In the genomic region with DNA sequence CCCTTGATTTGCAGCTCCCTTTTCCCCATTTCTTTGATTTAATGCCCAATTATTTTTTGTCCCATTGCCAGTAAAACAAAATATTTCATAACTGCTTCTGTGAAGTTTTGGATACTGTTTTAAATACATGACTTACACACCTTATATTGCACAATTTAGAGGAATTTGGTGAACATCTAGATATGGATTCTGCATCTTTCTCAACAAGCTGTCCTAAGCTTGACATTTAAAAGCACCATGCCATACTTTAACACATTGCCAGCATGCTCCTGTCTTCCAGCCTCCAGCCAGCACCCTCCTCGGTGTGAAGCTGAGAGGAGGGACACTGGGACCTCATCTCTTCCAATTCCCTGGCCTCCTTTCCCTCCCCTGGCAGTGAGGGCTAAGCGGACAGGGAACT, we compare ENCODE assay signal across 19 cellular contexts.
"Had no signal": no experiment of that assay in that cellular context is flagged by ENCODE, and none has a peak within 500 bp of the region (broad histone marks: within the 10 kb centered on the region; RNA-seq: fewer than 3 reads in every experiment).

No MANE protein-coding gene starts in this region.

- H3K36me3 ChIP-seq: MG63, SJSA1 had no signal

- H3K27me3 ChIP-seq: SJSA1 had no signal

- DNase-seq: KBM-7, MG63, NCI-H1092, NCI-H1105 treated with DMSO at 0.1 percent for 48 hours, NCI-H1417 treated with DMSO at 0.1 percent for 48 hours, NCI-H146, NCI-H1694 treated with DMSO at 0.1 percent for 48 hours, NCI-H1930, NCI-H2081, NCI-H2107, NCI-H2227 treated with DMSO at 0.1 percent for 48 hours, NCI-H524, NCI-H526 treated with DMSO at 0.1 percent for 48 hours, NCI-H748 treated with DMSO at 0.1 percent for 48 hours, Right ventricle myocardium superior, RPMI8226, SIG-M5 had no signal

- H3K27ac ChIP-seq: SJSA1, SK-N-MC had no signal

- H3K4me3 ChIP-seq: MG63, SJSA1, SK-N-MC had no signal

- H3K4me1 ChIP-seq: SJSA1 had no signal
